ENCODE assay signal across 8 cellular contexts in genomic region chr22:46737105-46737975, GRCh38. TPM values are rescaled to one million over a fixed set of nuclear protein-coding genes. Genes with fewer than 3 reads are reported as not detected.
DNase-seq lines count a peak whose midpoint lies in the region; ATAC-seq and TF ChIP-seq lines count a peak whose summit lies in the region.

No MANE protein-coding gene starts in this region.

- ATAC-seq in GM21447 (IDR thresholded peaks at IDR 0.05; ENCODE audit: unreplicated experiment), result peak; percentile 50

- peaks cover 18% of the 10 kb centered on the region for H3K36me3 Mint-ChIP-seq in activated T-helper 2 cell treated with anti-CD3 and anti-CD28 coated beads, Interferon-gamma antibody, Interleukin-2, Interleukin-4, amounts not matched to agents 10 μg/mL and 5 μg/mL and 100 μg/mL, durations not matched to agents 14 hours and 24 hours and 36 hours (ENCODE audit: low read depth)
- H3K36me3 Mint-ChIP-seq in neural crest cell (ENCODE audit: low read depth), result no peaks in the 10 kb centered on the region

- DNase-seq in C1 segment of cervical spinal cord (lab: John Stamatoyannopoulos, UW), result peak in 9 of 14 donors; percentile 21 to 72 (median 45)
- peak; percentile 43 for DNase-seq in NCI-H2171 treated with DMSO at 0.1 percent for 48 hours (lab: John Stamatoyannopoulos, UW)
- peak; percentile 38 for DNase-seq in activated T-helper 2 cell treated with anti-CD3 and anti-CD28 coated beads, Interferon-gamma antibody, Interleukin-2, Interleukin-4, amounts not matched to agents 10 μg/mL and 5 μg/mL and 100 μg/mL, durations not matched to agents 14 hours and 24 hours and 36 hours (ENCODE audit: low spot score)
- peak; percentile 35 for DNase-seq in fibroblast of the aortic adventitia (ENCODE audit: low read depth)
- peak; percentile 25 for DNase-seq in neural crest cell (ENCODE audit: low read depth, low spot score)
- no peak for DNase-seq in COLO829 (ENCODE audit: low spot score)
- DNase-seq in SW 1271 (lab: John Stamatoyannopoulos, UW), result no peak

- peak overlapping the region; percentile 99 for H3K27ac Mint-ChIP-seq in activated T-helper 2 cell treated with anti-CD3 and anti-CD28 coated beads, Interferon-gamma antibody, Interleukin-2, Interleukin-4, amounts not matched to agents 10 μg/mL and 5 μg/mL and 100 μg/mL, durations not matched to agents 14 hours and 24 hours and 36 hours
- peak overlapping the region; percentile 95 for H3K27ac Mint-ChIP-seq in neural crest cell (ENCODE audit: unreplicated experiment)

- intact Hi-C loops in activated T-helper 2 cell treated with anti-CD3 and anti-CD28 coated beads, Interferon-gamma antibody, Interleukin-2, Interleukin-4, amounts not matched to agents 10 μg/mL and 5 μg/mL and 100 μg/mL, durations not matched to agents 14 hours and 24 hours and 36 hours (cut with micrococcal nuclease), result loop anchor here (5.0 kb wide), 1 partner anchor 55 kb away; no protein-coding TSS in a partner anchor

- peaks cover 34% of the 10 kb centered on the region for H3K4me1 Mint-ChIP-seq in activated T-helper 2 cell treated with anti-CD3 and anti-CD28 coated beads, Interferon-gamma antibody, Interleukin-2, Interleukin-4, amounts not matched to agents 10 μg/mL and 5 μg/mL and 100 μg/mL, durations not matched to agents 14 hours and 24 hours and 36 hours (ENCODE audit: low read depth)
- H3K4me1 Mint-ChIP-seq in neural crest cell, result peaks cover 28% of the 10 kb centered on the region

- peak overlapping the region; percentile 77 for H3K4me3 ChIP-seq in fibroblast of the aortic adventitia (ENCODE audit: low read depth, low read length)

- no peaks in the 10 kb centered on the region for H3K9me3 Mint-ChIP-seq in activated T-helper 2 cell treated with anti-CD3 and anti-CD28 coated beads, Interferon-gamma antibody, Interleukin-2, Interleukin-4, amounts not matched to agents 10 μg/mL and 5 μg/mL and 100 μg/mL, durations not matched to agents 14 hours and 24 hours and 36 hours
- no peaks in the 10 kb centered on the region for H3K9me3 Mint-ChIP-seq in neural crest cell

- TF ChIP-seq CTCF in fibroblast of the aortic adventitia (IDR thresholded peaks at IDR 0.05; ENCODE audit: insufficient read depth, low read length), result no peak
- TF ChIP-seq CTCF in neural crest cell (conservative IDR thresholded peaks at IDR 0.05), result no peak

- H3K27me3 Mint-ChIP-seq in activated T-helper 2 cell treated with anti-CD3 and anti-CD28 coated beads, Interferon-gamma antibody, Interleukin-2, Interleukin-4, amounts not matched to agents 10 μg/mL and 5 μg/mL and 100 μg/mL, durations not matched to agents 14 hours and 24 hours and 36 hours (ENCODE audit: low read depth), result no peaks in the 10 kb centered on the region
- no peaks in the 10 kb centered on the region for H3K27me3 Mint-ChIP-seq in neural crest cell (ENCODE audit: low read depth)

- H3K4me3 Mint-ChIP-seq in activated T-helper 2 cell treated with anti-CD3 and anti-CD28 coated beads, Interferon-gamma antibody, Interleukin-2, Interleukin-4, amounts not matched to agents 10 μg/mL and 5 μg/mL and 100 μg/mL, durations not matched to agents 14 hours and 24 hours and 36 hours (ENCODE audit: low read depth), result peak overlapping the region; percentile 100
- H3K4me3 Mint-ChIP-seq in neural crest cell, result peak overlapping the region; percentile 97

RNA-seq across cellular contexts. Expression of gene CERK, which starts 0.7 kb away (rescaled TPM):
- total RNA-seq in activated T-helper 2 cell treated with anti-CD3 and anti-CD28 coated beads, Interferon-gamma antibody, Interleukin-2, Interleukin-4, amounts not matched to agents 10 μg/mL and 5 μg/mL and 100 μg/mL, durations not matched to agents 14 hours and 24 hours and 36 hours, result 57.1 and 62.8 TPM in 2 replicates
- total RNA-seq in fibroblast of the aortic adventitia (ENCODE audit: low replicate concordance), result 14.1 and 39.4 TPM in 2 replicates
- 98.7 and 102 TPM in 2 replicates for total RNA-seq in neural crest cell

RNA-seq across cellular contexts. Expression of gene TBC1D22A, which starts 25.1 kb away (rescaled TPM):
- total RNA-seq in activated T-helper 2 cell treated with anti-CD3 and anti-CD28 coated beads, Interferon-gamma antibody, Interleukin-2, Interleukin-4, amounts not matched to agents 10 μg/mL and 5 μg/mL and 100 μg/mL, durations not matched to agents 14 hours and 24 hours and 36 hours, result 34.8 and 38.3 TPM in 2 replicates
- total RNA-seq in fibroblast of the aortic adventitia (ENCODE audit: low replicate concordance), result 12.7 and 13.8 TPM in 2 replicates
- 14.3 and 15.5 TPM in 2 replicates for total RNA-seq in neural crest cell

Comparison
In these comparisons a context has a peak if more than half of its experiments do, and no peak if none do; other contexts are left out.
1. DNase-seq: peak in C1 segment of cervical spinal cord (9 of 14), NCI-H2171 treated with DMSO at 0.1 percent for 48 hours (single experiment), activated T-helper 2 cell treated with anti-CD3 and anti-CD28 coated beads, Interferon-gamma antibody, Interleukin-2, Interleukin-4, amounts not matched to agents 10 μg/mL and 5 μg/mL and 100 μg/mL, durations not matched to agents 14 hours and 24 hours and 36 hours (single experiment), fibroblast of the aortic adventitia (single experiment) and neural crest cell (single experiment); none in COLO829 (single experiment) and SW 1271 (0 of 2).